1 cellular context compared by ENCODE assay signal in genomic region chr19:29528350-29528945, GRCh38.
TF ChIP-seq lines count a peak whose summit lies in the region.

No MANE protein-coding gene starts in this region.

TF ChIP-seq in HepG2, 621 proteins besides CTCF, POLR2A, EP300 and RAD21 (continued from another document and continues in another):
- TF ChIP-seq ZBTB43 (CRISPR knock-in tag; conservative IDR thresholded peaks at IDR 0.05) (no peak), ONECUT2 (CRISPR knock-in tag; IDR thresholded peaks at IDR 0.05) (no peak), ZNF276 (CRISPR knock-in tag; IDR thresholded peaks at IDR 0.05; ENCODE audit: low read depth) (no peak), SP140L (CRISPR knock-in tag; IDR thresholded peaks at IDR 0.05; ENCODE audit: borderline replicate concordance) (no peak), EEA1 (CRISPR knock-in tag; IDR thresholded peaks at IDR 0.05; ENCODE audit: borderline replicate concordance) (no peak), ZNF253 (CRISPR knock-in tag; IDR thresholded peaks at IDR 0.05; ENCODE audit: borderline replicate concordance) (no peak), POGK (CRISPR knock-in tag; conservative IDR thresholded peaks at IDR 0.05) (0 out of 2 replicates have a peak, but pooled peaks have one; percentile 29), ATF1 (CRISPR knock-in tag; IDR thresholded peaks at IDR 0.05) (no peak), ZBTB4 (CRISPR knock-in tag; IDR thresholded peaks at IDR 0.05; ENCODE audit: borderline replicate concordance) (no peak), SRF (IDR thresholded peaks at IDR 0.05; ENCODE audit: low read depth, low read length) (no peak), ZFY (CRISPR knock-in tag; IDR thresholded peaks at IDR 0.05) (no peak), FOXA1 (IDR thresholded peaks at IDR 0.05) (no peak), FOXA1 (CRISPR knock-in tag; IDR thresholded peaks at IDR 0.05) (no peak), ZNF800 (CRISPR knock-in tag; IDR thresholded peaks at IDR 0.05) (peak; percentile 77), GTF3A (CRISPR knock-in tag; conservative IDR thresholded peaks at IDR 0.05) (no peak), SALL2 (CRISPR knock-in tag; IDR thresholded peaks at IDR 0.05) (no peak), NR3C1 (CRISPR knock-in tag; IDR thresholded peaks at IDR 0.05) (no peak), ZFP36 (IDR thresholded peaks at IDR 0.05; ENCODE audit: borderline replicate concordance, low read depth, low read length, partially characterized antibody) (no peak), MAF1 (CRISPR knock-in tag; IDR thresholded peaks at IDR 0.05; ENCODE audit: borderline replicate concordance) (no peak), TEF (CRISPR knock-in tag; IDR thresholded peaks at IDR 0.05) (no peak), THRA (CRISPR knock-in tag; IDR thresholded peaks at IDR 0.05; ENCODE audit: borderline replicate concordance) (no peak), MAX (IDR thresholded peaks at IDR 0.05) (peak; percentile 32; the same call in 1 of the 2 replicates), HOXA3 (CRISPR knock-in tag; IDR thresholded peaks at IDR 0.05) (peak; percentile 29; the same call in 1 of the 2 replicates), HNRNPL (IDR thresholded peaks at IDR 0.05; ENCODE audit: low read depth, low read length) (no peak), ZHX2 (IDR thresholded peaks at IDR 0.05; ENCODE audit: low read depth) (no peak), ZHX2 (CRISPR knock-in tag; IDR thresholded peaks at IDR 0.05; ENCODE audit: borderline replicate concordance) (no peak), TFE3 (CRISPR knock-in tag; IDR thresholded peaks at IDR 0.05) (no peak), ZNF34 (CRISPR knock-in tag; IDR thresholded peaks at IDR 0.05; ENCODE audit: borderline replicate concordance) (no peak), DRAP1 (CRISPR knock-in tag; IDR thresholded peaks at IDR 0.05) (no peak), KDM2A (CRISPR knock-in tag; IDR thresholded peaks at IDR 0.05; ENCODE audit: borderline replicate concordance, low read depth) (peak; percentile 73; the same call in 1 of the 2 replicates), MZF1 (CRISPR knock-in tag; IDR thresholded peaks at IDR 0.05; ENCODE audit: borderline replicate concordance) (no peak), RNF2 (conservative IDR thresholded peaks at IDR 0.05; ENCODE audit: low read depth) (no peak; the same call in 1 of the 2 replicates), PCBP2 (optimal IDR thresholded peaks at IDR 0.05; ENCODE audit: low read depth, low read length, poor library complexity, severe bottlenecking) (no peak), ZNF766 (CRISPR knock-in tag; IDR thresholded peaks at IDR 0.05; ENCODE audit: borderline replicate concordance) (no peak), ZFP36L1 (CRISPR knock-in tag; IDR thresholded peaks at IDR 0.05) (no peak), ISL2 (CRISPR knock-in tag; IDR thresholded peaks at IDR 0.05) (no peak), ELF3 (CRISPR knock-in tag; IDR thresholded peaks at IDR 0.05) (no peak), HCFC1 (IDR thresholded peaks at IDR 0.05; ENCODE audit: low read depth, low read length) (no peak), CENPX (CRISPR knock-in tag; IDR thresholded peaks at IDR 0.05) (no peak), XRCC5 (optimal IDR thresholded peaks at IDR 0.05; ENCODE audit: low read length) (peak; percentile 71), IKZF1 (IDR thresholded peaks at IDR 0.05) (no peak), NFIB (CRISPR knock-in tag; IDR thresholded peaks at IDR 0.05; ENCODE audit: borderline replicate concordance) (no peak), CCAR2 (optimal IDR thresholded peaks at IDR 0.05; ENCODE audit: low read depth, low read length) (no peak)
